Comparison of ENCODE assay signal across 22 cellular contexts in genomic region chr6:22925304-22925835, GRCh38.
"Had no signal": no experiment of that assay in that cellular context is flagged by ENCODE, and none has a peak within 500 bp of the region (broad histone marks: within the 10 kb centered on the region; RNA-seq: fewer than 3 reads in every experiment).

No MANE protein-coding gene starts in this region.

- H3K9me3 ChIP-seq: gastroesophageal sphincter, SJCRH30, suprapubic skin had no signal

- H3K4me1 ChIP-seq: SJCRH30 had no signal

- H3K4me1 Mint-ChIP-seq: activated B cell treated with CpG ODN at 0.5 μM for 24 hours had no signal

- H3K4me3 ChIP-seq: gastroesophageal sphincter, hepatocyte, SJCRH30, suprapubic skin had no signal

- H3K36me3 ChIP-seq: brain microvascular endothelial cell, gastroesophageal sphincter, SJCRH30, suprapubic skin had no signal

- H3K4me2 ChIP-seq: hepatocyte had no signal

- H3K9me3 Mint-ChIP-seq: activated B cell treated with CpG ODN at 0.5 μM for 24 hours had no signal

- H2AFZ ChIP-seq: hepatocyte had no signal

- H3K27ac ChIP-seq: brain microvascular endothelial cell, epithelial cell of prostate, gastroesophageal sphincter, hepatocyte, SJCRH30, suprapubic skin had no signal

- H3K36me3 Mint-ChIP-seq: activated naive CD8-positive, alpha-beta T cell had no signal

- H3K27me3 Mint-ChIP-seq: activated B cell treated with CpG ODN at 0.5 μM for 24 hours; activated naive CD8-positive, alpha-beta T cell had no signal

- H3K79me2 ChIP-seq: hepatocyte had no signal

- H3K27ac Mint-ChIP-seq: activated B cell treated with CpG ODN at 0.5 μM for 24 hours; activated CD8-positive, alpha-beta T cell treated with anti-CD3 and anti-CD28 coated beads, Interleukin-2, amount 10 ng/mL, durations not matched to agents 7 days and 5 days; activated naive CD8-positive, alpha-beta T cell had no signal

- FAIRE-seq: keratinocyte, TTC549 had no signal

- H3K27me3 ChIP-seq: brain microvascular endothelial cell, gastroesophageal sphincter, hepatocyte, SJCRH30, suprapubic skin had no signal

- ATAC-seq: activated CD8-positive, alpha-beta T cell treated with anti-CD3 and anti-CD28 coated beads, Interleukin-2, amount 10 ng/mL, durations not matched to agents 7 days and 5 days; gastroesophageal sphincter; left ventricle myocardium superior had no signal

- H3K4me3 Mint-ChIP-seq: activated B cell treated with CpG ODN at 0.5 μM for 24 hours; activated CD8-positive, alpha-beta T cell treated with anti-CD3 and anti-CD28 coated beads, Interleukin-2, amount 10 ng/mL, durations not matched to agents 7 days and 5 days; activated naive CD8-positive, alpha-beta T cell had no signal

- DNase-seq: activated B cell treated with CpG ODN at 0.5 μM for 24 hours; activated CD4-positive, alpha-beta T cell treated with anti-CD3 and anti-CD28 coated beads for 48 hours; activated CD8-positive, alpha-beta memory T cell treated with anti-CD3 and anti-CD28 coated beads, Interleukin-2, amount 50 U/mL, for 4 hours; activated CD8-positive, alpha-beta T cell treated with anti-CD3 and anti-CD28 coated beads, Interleukin-2, amount 10 ng/mL, durations not matched to agents 7 days and 5 days; activated gamma-delta T cell treated with Interleukin-2 at 50 U/mL for 16 hours; activated T-cell treated with anti-CD3 and anti-CD28 coated beads, Interleukin-2, amount 50 U/mL, for 48 hours; brain microvascular endothelial cell; cortex of kidney; effector memory CD4-positive, alpha-beta T cell; left ventricle myocardium superior; mesendoderm; SJCRH30; stimulated activated CD4-positive, alpha-beta T cell treated with anti-CD3 and anti-CD28 coated beads, Interleukin-4, amount 100 ng/mL, for 1 hour; stimulated activated naive CD4-positive, alpha-beta T cell treated with Interleukin-2 at 50 U/mL for 16 hours; SW 1271 had no signal
